Comparison of ENCODE assay signal across 22 cellular contexts in genomic region chr7:141242568-141242967, GRCh38.
"Had no signal": no experiment of that assay in that cellular context is flagged by ENCODE, and none has a peak within 500 bp of the region (broad histone marks: within the 10 kb centered on the region; RNA-seq: fewer than 3 reads in every experiment).

No MANE protein-coding gene starts in this region.

- FAIRE-seq: astrocyte, RCC 7860 had no signal

- ATAC-seq: activated T-helper 17 cell treated with anti-CD3 and anti-CD28 coated beads, Interleukin-2, amount 50 U/mL, for 72 hours; PC-3 had no signal

- DNase-seq: activated B cell treated with CpG ODN at 0.5 μM for 24 hours; activated CD4-positive, alpha-beta T cell treated with anti-CD3 and anti-CD28 coated beads for 1 hour; activated CD4-positive, alpha-beta T cell treated with anti-CD3 and anti-CD28 coated beads, Interleukin-2, amount 10 ng/mL, durations not matched to agents 24 days and 14 days; activated CD4-positive, alpha-beta T cell treated with anti-CD3 and anti-CD28 coated beads, Interleukin-2, amount 50 U/mL, for 48 hours; activated gamma-delta T cell; activated naive CD4-positive, alpha-beta T cell treated with anti-CD3 and anti-CD28 coated beads for 36 hours; activated T-cell treated with anti-CD3 and anti-CD28 coated beads for 4 hours; activated T-cell treated with anti-CD3 and anti-CD28 coated beads, Interleukin-2, amount 50 U/mL, for 48 hours; amygdala; Karpas-422; NCI-H1048; NCI-H146; NCI-H1930; NCI-H2171 treated with DMSO at 0.1 percent for 48 hours; NCI-H226; NCI-H526 treated with DMSO at 0.1 percent for 48 hours; NCI-H82; PC-3; SHP77 treated with DMSO at 0.1 percent for 48 hours had no signal
